ENCODE assay signal across 2 cellular contexts in genomic region chr20:62151225-62151624, GRCh38.
TF ChIP-seq lines count a peak whose summit lies in the region.

No MANE protein-coding gene starts in this region.

TF ChIP-seq in HepG2, 621 proteins besides CTCF, POLR2A, EP300 and RAD21:
- TF ChIP-seq AGO2 (optimal IDR thresholded peaks at IDR 0.05; ENCODE audit: low read depth, low read length) (peak; percentile 30), IRF9 (CRISPR knock-in tag; IDR thresholded peaks at IDR 0.05; ENCODE audit: borderline replicate concordance) (peak; percentile 36; the same call in 1 of the 2 replicates), ZNF224 (CRISPR knock-in tag; IDR thresholded peaks at IDR 0.05) (no peak)

TF ChIP-seq in K562, 482 proteins besides CTCF, POLR2A, EP300 and RAD21:
- TF ChIP-seq ETS2 (tag; IDR thresholded peaks at IDR 0.05; ENCODE audit: borderline replicate concordance, poor library complexity, severe bottlenecking) (no peak), CTBP1 (IDR thresholded peaks at IDR 0.05; ENCODE audit: borderline replicate concordance) (no peak), POLR2G (IDR thresholded peaks at IDR 0.05; ENCODE audit: low read depth, low read length) (peak; percentile 11; the same call in 1 of the 2 replicates), RBM17 (IDR thresholded peaks at IDR 0.05; ENCODE audit: borderline replicate concordance, low read depth, low read length) (no peak), HDAC3 (IDR thresholded peaks at IDR 0.05; ENCODE audit: borderline replicate concordance, partially characterized antibody) (no peak), ZC3H8 (IDR thresholded peaks at IDR 0.05) (no peak), NFE2 (IDR thresholded peaks at IDR 0.05; ENCODE audit: low read depth) (no peak), TAF7 (tag; IDR thresholded peaks at IDR 0.05) (no peak), ZBTB11 (CRISPR knock-in tag; IDR thresholded peaks at IDR 0.05) (no peak), RBFOX2 (IDR thresholded peaks at IDR 0.05; ENCODE audit: low read depth, low read length) (peak; percentile 34), CBFA2T3 (IDR thresholded peaks at IDR 0.05) (no peak)
